ENCODE assay signal across 27 cellular contexts in genomic region chr6:11947569-11947968, GRCh38.
"Had no signal": no experiment of that assay in that cellular context is flagged by ENCODE, and none has a peak within 500 bp of the region (broad histone marks: within the 10 kb centered on the region; RNA-seq: fewer than 3 reads in every experiment).

No MANE protein-coding gene starts in this region.

- FAIRE-seq: astrocyte, small intestine had no signal

- H3K36me3 ChIP-seq: brain microvascular endothelial cell, esophagus squamous epithelium, heart right ventricle, neutrophil, sigmoid colon, thoracic aorta, uterus had no signal

- H3K27me3 ChIP-seq: brain microvascular endothelial cell, esophagus squamous epithelium, heart right ventricle, neutrophil, sigmoid colon, uterus had no signal

- H3K4me3 ChIP-seq: esophagus squamous epithelium, heart right ventricle, sigmoid colon, thoracic aorta, uterus had no signal

- H3K27ac ChIP-seq: brain microvascular endothelial cell, esophagus squamous epithelium, heart right ventricle, neutrophil, sigmoid colon, thoracic aorta, uterus had no signal

- H3K4me1 ChIP-seq: heart right ventricle, sigmoid colon, uterus had no signal

- ATAC-seq: heart right ventricle; left lobe of liver; stimulated activated effector memory CD8-positive, alpha-beta T cell treated with anti-CD3 and anti-CD28 coated beads, Interleukin-12 subunit alpha, Interleukin-12 subunit beta, amount 100 ng/mL, for 72 hours had no signal

- DNase-seq: activated CD4-positive, alpha-beta memory T cell treated with anti-CD3 and anti-CD28 coated beads for 36 hours; activated CD4-positive, alpha-beta T cell treated with anti-CD3 and anti-CD28 coated beads, Interleukin-2, amount 10 ng/mL, durations not matched to agents 24 days and 14 days; activated CD4-positive, CD25-positive, alpha-beta regulatory T cell treated with anti-CD3 and anti-CD28 coated beads, Interleukin-2, amount 50 U/mL, for 72 hours; activated CD8-positive, alpha-beta memory T cell treated with anti-CD3 and anti-CD28 coated beads, Interleukin-2, amount 50 U/mL, for 4 hours; activated effector memory CD4-positive, alpha-beta T cell treated with anti-CD3 and anti-CD28 coated beads, Interleukin-2, amount 50 U/mL, for 16 hours; activated naive CD4-positive, alpha-beta T cell treated with anti-CD3 and anti-CD28 coated beads, Interleukin-2, amount 10 ng/mL, durations not matched to agents 7 days and 5 days; activated naive CD8-positive, alpha-beta T cell treated with anti-CD3 and anti-CD28 coated beads, Interleukin-2, amount 10 ng/mL, durations not matched to agents 7 days and 5 days; activated T-cell treated with anti-CD3 and anti-CD28 coated beads, Interleukin-2, amount 50 U/mL, for 1 hour; amniotic stem cell; brain microvascular endothelial cell; central memory CD4-positive, alpha-beta T cell; esophagus squamous epithelium; foreskin melanocyte; heart right ventricle; kidney glomerular epithelial cell; naive B cell; nephron progenitor cell; sigmoid colon; small intestine; stimulated activated CD4-positive, alpha-beta T cell treated with anti-CD3 and anti-CD28 coated beads, Interleukin-4, amount 100 ng/mL, for 24 hours; T-helper 17 cell; uterus had no signal

- H3K9me3 ChIP-seq: esophagus squamous epithelium, heart right ventricle, neutrophil, sigmoid colon, thoracic aorta, uterus had no signal
